ENCODE assay signal across 9 cellular contexts in genomic region chr3:140128217-140129137, GRCh38.
DNase-seq lines count a peak whose midpoint lies in the region; ATAC-seq, FAIRE-seq and TF ChIP-seq lines count a peak whose summit lies in the region.
"Had no signal": no experiment of that assay in that cellular context is flagged by ENCODE, and none has a peak within 500 bp of the region (broad histone marks: within the 10 kb centered on the region; RNA-seq: fewer than 3 reads in every experiment).

No MANE protein-coding gene starts in this region.

- no peaks in the 10 kb centered on the region for H3K36me3 Mint-ChIP-seq in stimulated activated memory B cell treated with anti-CD40 and anti-IgM and Interleukin-4, amounts not matched to agents 10 μg/mL and 1 μg/mL and 100 μg/mL, for 72 hours

- H3K4me1 Mint-ChIP-seq in stimulated activated memory B cell treated with anti-CD40 and anti-IgM and Interleukin-4, amounts not matched to agents 10 μg/mL and 1 μg/mL and 100 μg/mL, for 72 hours, result no peaks in the 10 kb centered on the region

- H3K27ac Mint-ChIP-seq in stimulated activated memory B cell treated with anti-CD40 and anti-IgM and Interleukin-4, amounts not matched to agents 10 μg/mL and 1 μg/mL and 100 μg/mL, for 72 hours, result no peak overlapping the region

- no peaks in the 10 kb centered on the region for H3K9me3 ChIP-seq in WERI-Rb-1 (ENCODE audit: severe bottlenecking)
- H3K9me3 ChIP-seq: uterus had no signal

- no peak overlapping the region for H3K4me3 Mint-ChIP-seq in stimulated activated memory B cell treated with anti-CD40 and anti-IgM and Interleukin-4, amounts not matched to agents 10 μg/mL and 1 μg/mL and 100 μg/mL, for 72 hours

- DNase-seq in D341Med (ENCODE audit: low spot score), result peak; percentile 55
- no peak for DNase-seq in GM19239 (ENCODE audit: insufficient read length, low spot score)
- peak; percentile 15 for DNase-seq in LoVo (ENCODE audit: low spot score)
- peak; percentile 88 for DNase-seq in WERI-Rb-1
- DNase-seq in iris pigment epithelial cell (ENCODE audit: low read depth), result peak; percentile 10

- FAIRE-seq in GM19239 (lab: Jason Lieb, UNC), result peak; percentile 85

- ATAC-seq in stimulated activated memory B cell treated with anti-CD40 and anti-IgM and Interleukin-4, amounts not matched to agents 10 μg/mL and 1 μg/mL and 100 μg/mL, for 72 hours, result no peak
- ATAC-seq in GM21515 (IDR thresholded peaks at IDR 0.05; ENCODE audit: unreplicated experiment) (no peak), HG03520 (IDR thresholded peaks at IDR 0.05; ENCODE audit: unreplicated experiment) (no peak)

- TF ChIP-seq CTCF in WERI-Rb-1 (IDR thresholded peaks at IDR 0.05; ENCODE audit: low read depth, low read length), result peak; percentile 78

- H3K9me3 Mint-ChIP-seq in stimulated activated memory B cell treated with anti-CD40 and anti-IgM and Interleukin-4, amounts not matched to agents 10 μg/mL and 1 μg/mL and 100 μg/mL, for 72 hours, result no peaks in the 10 kb centered on the region

- no peaks in the 10 kb centered on the region for H3K27me3 ChIP-seq in WERI-Rb-1 (ENCODE audit: insufficient read depth, low read depth, severe bottlenecking)
- H3K27me3 ChIP-seq: uterus had no signal

- no peaks in the 10 kb centered on the region for H3K36me3 ChIP-seq in WERI-Rb-1
- H3K36me3 ChIP-seq: uterus had no signal

- H3K4me3 ChIP-seq in WERI-Rb-1 (ENCODE audit: low read depth, low read length), result no peak overlapping the region
- H3K4me3 ChIP-seq: uterus had no signal

- no peak overlapping the region for H3K27ac ChIP-seq in WERI-Rb-1
- H3K27ac ChIP-seq: uterus had no signal

- no peaks in the 10 kb centered on the region for H3K27me3 Mint-ChIP-seq in stimulated activated memory B cell treated with anti-CD40 and anti-IgM and Interleukin-4, amounts not matched to agents 10 μg/mL and 1 μg/mL and 100 μg/mL, for 72 hours
